In genomic region chr4:110540606-110541440, GRCh38 we compare ENCODE assay signal across 16 cellular contexts.
DNase-seq lines count a peak whose midpoint lies in the region; ATAC-seq and TF ChIP-seq lines count a peak whose summit lies in the region.
"Had no signal": no experiment of that assay in that cellular context is flagged by ENCODE, and none has a peak within 500 bp of the region (broad histone marks: within the 10 kb centered on the region; RNA-seq: fewer than 3 reads in every experiment).

No MANE protein-coding gene starts in this region.

- H3K4me1 ChIP-seq in foreskin keratinocyte: peaks cover 16% of the 10 kb centered on the region

- peaks cover 15% of the 10 kb centered on the region for H3K36me3 Mint-ChIP-seq in HFFc6 (ENCODE audit: low read depth)
- H3K36me3 Mint-ChIP-seq: IgD-negative memory B cell had no signal

- in situ Hi-C loops in astrocyte of the cerebellum (cut with HindIII; ENCODE audit: low sequenced_read_pairs): no loop called here

- peak overlapping the region; percentile 42 for H3K4me3 Mint-ChIP-seq in HFFc6
- H3K4me3 Mint-ChIP-seq: activated CD4-positive, alpha-beta T cell treated with anti-CD3 and anti-CD28 coated beads, Interleukin-2, amount 10 ng/mL, durations not matched to agents 24 days and 14 days; IgD-negative memory B cell; type B pancreatic cell had no signal

- H3K4me3 ChIP-seq in astrocyte of the cerebellum (ENCODE audit: low read depth, low read length): no peak overlapping the region

- DNase-seq in A172 (ENCODE audit: low spot score) (peak; percentile 67), HFFc6 (peak; percentile 74), astrocyte of the cerebellum (ENCODE audit: low read depth) (peak; percentile 60), foreskin keratinocyte (peak; percentile 93 to 97), activated gamma-delta T cell (lab: John Stamatoyannopoulos, UW) (no peak), GF-D8 (lab: John Stamatoyannopoulos, UW) (no peak)
- DNase-seq: activated CD4-positive, alpha-beta T cell treated with anti-CD3 and anti-CD28 coated beads, Interleukin-2, amount 10 ng/mL, durations not matched to agents 24 days and 14 days; caudate nucleus; left cardiac atrium; NCI-H1930; T-helper 1 cell had no signal

- no peaks in the 10 kb centered on the region for H3K27me3 Mint-ChIP-seq in HFFc6 (ENCODE audit: insufficient read depth)
- H3K27me3 Mint-ChIP-seq: type B pancreatic cell had no signal

- peak overlapping the region; percentile 47 for H3K27ac Mint-ChIP-seq in HFFc6
- H3K27ac Mint-ChIP-seq: activated CD4-positive, alpha-beta T cell treated with anti-CD3 and anti-CD28 coated beads, Interleukin-2, amount 10 ng/mL, durations not matched to agents 24 days and 14 days; activated T-helper 2 cell treated with anti-CD3 and anti-CD28 coated beads, Interferon-gamma antibody, Interleukin-2, Interleukin-4, amounts not matched to agents 10 μg/mL and 5 μg/mL and 100 μg/mL, durations not matched to agents 14 hours and 24 hours and 36 hours; IgD-negative memory B cell; type B pancreatic cell had no signal

- peak overlapping the region; percentile 60 for H3K27ac ChIP-seq in foreskin keratinocyte

- no peak for TF ChIP-seq POLR2A in GM18505 (IDR thresholded peaks at IDR 0.05; ENCODE audit: borderline replicate concordance, extremely low read depth, insufficient read depth, insufficient read length)

- ATAC-seq in foreskin keratinocyte (peak; percentile 96), HG02623 (IDR thresholded peaks at IDR 0.05; ENCODE audit: unreplicated experiment) (no peak), GM18505 (IDR thresholded peaks at IDR 0.05; ENCODE audit: unreplicated experiment) (no peak)

- peaks cover 17% of the 10 kb centered on the region for H3K4me1 Mint-ChIP-seq in HFFc6 (ENCODE audit: low read depth)
- H3K4me1 Mint-ChIP-seq: activated CD4-positive, alpha-beta T cell treated with anti-CD3 and anti-CD28 coated beads, Interleukin-2, amount 10 ng/mL, durations not matched to agents 24 days and 14 days; IgD-negative memory B cell had no signal

- TF ChIP-seq CTCF in HFFc6 (IDR thresholded peaks at IDR 0.05): no peak
- no peak for TF ChIP-seq CTCF in astrocyte of the cerebellum (IDR thresholded peaks at IDR 0.05; ENCODE audit: low read depth, low read length, missing control alignments)
- no peak for TF ChIP-seq CTCF in foreskin keratinocyte (conservative IDR thresholded peaks at IDR 0.05)

- peaks cover 11% of the 10 kb centered on the region for H3K9me3 Mint-ChIP-seq in HFFc6
- H3K9me3 Mint-ChIP-seq: activated CD4-positive, alpha-beta T cell treated with anti-CD3 and anti-CD28 coated beads, Interleukin-2, amount 10 ng/mL, durations not matched to agents 24 days and 14 days; activated T-helper 2 cell treated with anti-CD3 and anti-CD28 coated beads, Interferon-gamma antibody, Interleukin-2, Interleukin-4, amounts not matched to agents 10 μg/mL and 5 μg/mL and 100 μg/mL, durations not matched to agents 14 hours and 24 hours and 36 hours had no signal

- no peaks in the 10 kb centered on the region for H3K27me3 ChIP-seq in foreskin keratinocyte

Comparison
In these comparisons a context has a peak if more than half of its experiments do, and no peak if none do; other contexts are left out.
1. DNase-seq: peak in A172 (single experiment), HFFc6 (single experiment), astrocyte of the cerebellum (single experiment) and foreskin keratinocyte (2 of 2); none in activated gamma-delta T cell (single experiment) and GF-D8 (single experiment).